ENCODE assay signal across 24 cellular contexts in genomic region chr22:29989446-29989845, GRCh38.
"Had no signal": no experiment of that assay in that cellular context is flagged by ENCODE, and none has a peak within 500 bp of the region (broad histone marks: within the 10 kb centered on the region; RNA-seq: fewer than 3 reads in every experiment).

No MANE protein-coding gene starts in this region.

- H3K27ac ChIP-seq: colonic mucosa, coronary artery, epithelial cell of prostate, esophagus muscularis mucosa, esophagus squamous epithelium, foreskin keratinocyte, gastrocnemius medialis, gastroesophageal sphincter, heart left ventricle, heart right ventricle had no signal

- H3K27ac Mint-ChIP-seq: dendritic cell treated with granulocyte-macrophage colony-stimulating factor and Interleukin-4, amounts not matched to agents 40 ng/mL and 50 ng/mL, for 4 days; effector memory CD8-positive, alpha-beta T cell; endodermal cell had no signal

- H3K4me3 ChIP-seq: colonic mucosa, coronary artery, dorsolateral prefrontal cortex, esophagus muscularis mucosa, esophagus squamous epithelium, gastrocnemius medialis, gastroesophageal sphincter, heart left ventricle, heart right ventricle had no signal

- H3K4me3 Mint-ChIP-seq: dendritic cell treated with granulocyte-macrophage colony-stimulating factor and Interleukin-4, amounts not matched to agents 40 ng/mL and 50 ng/mL, for 4 days; effector memory CD8-positive, alpha-beta T cell; endodermal cell had no signal

- H3K36me3 ChIP-seq: colonic mucosa had no signal

- ATAC-seq: effector memory CD8-positive, alpha-beta T cell; esophagus mucosa; foreskin keratinocyte; gastrocnemius medialis; gastroesophageal sphincter; heart left ventricle; heart right ventricle had no signal

- H3K9me3 ChIP-seq: colonic mucosa, esophagus muscularis mucosa, esophagus squamous epithelium, gastrocnemius medialis, gastroesophageal sphincter, heart left ventricle, heart right ventricle had no signal

- DNase-seq: colonic mucosa; cortex of kidney; dermis blood vessel endothelial cell; dorsolateral prefrontal cortex; effector CD4-positive, alpha-beta T cell; effector CD8-positive, alpha-beta T cell; effector memory CD4-positive, alpha-beta T cell; effector memory CD8-positive, alpha-beta T cell; endodermal cell; erythroblast; esophagus squamous epithelium; foreskin keratinocyte; foreskin melanocyte; gastrocnemius medialis; glutamatergic neuron; head of caudate nucleus; heart left ventricle; heart right ventricle had no signal

- H3K27me3 Mint-ChIP-seq: dendritic cell treated with granulocyte-macrophage colony-stimulating factor and Interleukin-4, amounts not matched to agents 40 ng/mL and 50 ng/mL, for 4 days; effector memory CD8-positive, alpha-beta T cell had no signal
